In genomic region chr7:4718071-4718470, GRCh38 we compare ENCODE assay signal across 26 cellular contexts.
"Had no signal": no experiment of that assay in that cellular context is flagged by ENCODE, and none has a peak within 500 bp of the region (broad histone marks: within the 10 kb centered on the region; RNA-seq: fewer than 3 reads in every experiment).

No MANE protein-coding gene starts in this region.

- ATAC-seq: activated CD4-positive, CD25-positive, alpha-beta regulatory T cell treated with anti-CD3 and anti-CD28 coated beads, Interleukin-2, amount 50 U/mL, for 24 hours; left lobe of liver; lower lobe of right lung; right cardiac atrium; T-cell had no signal

- H3K27ac Mint-ChIP-seq: activated CD4-positive, alpha-beta memory T cell treated with anti-CD3 and anti-CD28 coated beads, Interleukin-2, amount 10 ng/mL, durations not matched to agents 7 days and 5 days; activated CD4-positive, alpha-beta T cell treated with anti-CD3 and anti-CD28 coated beads, Interleukin-2, amount 10 ng/mL, durations not matched to agents 24 days and 14 days; activated naive CD4-positive, alpha-beta T cell treated with anti-CD3 and anti-CD28 coated beads, Interleukin-2, amount 50 U/mL, for 24 hours; activated T-helper 1 cell treated with anti-CD3 and anti-CD28 coated beads, Interleukin-12 subunit alpha, Interleukin-12 subunit beta, Interleukin-2, Interleukin-4 antibody, amounts not matched to agents 30 ng/mL and 10 ng/mL and 1 ng/mL, durations not matched to agents 14 hours and 24 hours and 36 hours; dendritic cell treated with granulocyte-macrophage colony-stimulating factor and Interleukin-4, amounts not matched to agents 40 ng/mL and 50 ng/mL, for 4 days; stimulated activated naive CD8-positive, alpha-beta T cell treated with anti-CD3 and anti-CD28 coated beads, Interleukin-15, Interleukin-2, amounts not matched to agents 100 ng/mL and 50 ng/mL, for 24 hours; T-cell; T-helper 2 cell treated with Interferon-gamma antibody and Interleukin-4, amounts not matched to agents 5 μg/mL and 100 μg/mL, for 36 hours had no signal

- H3K4me3 Mint-ChIP-seq: activated CD4-positive, alpha-beta memory T cell treated with anti-CD3 and anti-CD28 coated beads, Interleukin-2, amount 10 ng/mL, durations not matched to agents 7 days and 5 days; activated CD4-positive, alpha-beta T cell treated with anti-CD3 and anti-CD28 coated beads, Interleukin-2, amount 10 ng/mL, durations not matched to agents 24 days and 14 days; activated naive CD4-positive, alpha-beta T cell treated with anti-CD3 and anti-CD28 coated beads, Interleukin-2, amount 50 U/mL, for 24 hours; activated T-helper 1 cell treated with anti-CD3 and anti-CD28 coated beads, Interleukin-12 subunit alpha, Interleukin-12 subunit beta, Interleukin-2, Interleukin-4 antibody, amounts not matched to agents 30 ng/mL and 10 ng/mL and 1 ng/mL, durations not matched to agents 14 hours and 24 hours and 36 hours; dendritic cell treated with granulocyte-macrophage colony-stimulating factor and Interleukin-4, amounts not matched to agents 40 ng/mL and 50 ng/mL, for 4 days; immature natural killer cell; naive B cell; stimulated activated naive CD8-positive, alpha-beta T cell treated with anti-CD3 and anti-CD28 coated beads, Interleukin-15, Interleukin-2, amounts not matched to agents 100 ng/mL and 50 ng/mL, for 24 hours; T-helper 2 cell treated with Interferon-gamma antibody and Interleukin-4, amounts not matched to agents 5 μg/mL and 100 μg/mL, for 36 hours had no signal

- H3K36me3 Mint-ChIP-seq: immature natural killer cell, naive B cell had no signal

- H3K9me3 ChIP-seq: esophagus muscularis mucosa, lower lobe of right lung, pancreas, transverse colon, vagina had no signal

- H3K9me3 Mint-ChIP-seq: activated CD4-positive, alpha-beta memory T cell treated with anti-CD3 and anti-CD28 coated beads, Interleukin-2, amount 10 ng/mL, durations not matched to agents 7 days and 5 days; activated CD4-positive, alpha-beta T cell treated with anti-CD3 and anti-CD28 coated beads, Interleukin-2, amount 10 ng/mL, durations not matched to agents 24 days and 14 days; activated naive CD4-positive, alpha-beta T cell treated with anti-CD3 and anti-CD28 coated beads, Interleukin-2, amount 50 U/mL, for 24 hours; activated T-helper 1 cell treated with anti-CD3 and anti-CD28 coated beads, Interleukin-12 subunit alpha, Interleukin-12 subunit beta, Interleukin-2, Interleukin-4 antibody, amounts not matched to agents 30 ng/mL and 10 ng/mL and 1 ng/mL, durations not matched to agents 14 hours and 24 hours and 36 hours; dendritic cell treated with granulocyte-macrophage colony-stimulating factor and Interleukin-4, amounts not matched to agents 40 ng/mL and 50 ng/mL, for 4 days; immature natural killer cell; naive B cell; stimulated activated naive CD8-positive, alpha-beta T cell treated with anti-CD3 and anti-CD28 coated beads, Interleukin-15, Interleukin-2, amounts not matched to agents 100 ng/mL and 50 ng/mL, for 24 hours; T-cell; T-helper 2 cell treated with Interferon-gamma antibody and Interleukin-4, amounts not matched to agents 5 μg/mL and 100 μg/mL, for 36 hours had no signal

- DNase-seq: activated CD4-positive, alpha-beta memory T cell treated with anti-CD3 and anti-CD28 coated beads, Interleukin-2, amount 10 ng/mL, durations not matched to agents 7 days and 5 days; activated CD4-positive, alpha-beta T cell treated with anti-CD3 and anti-CD28 coated beads, Interleukin-2, amount 10 ng/mL, durations not matched to agents 24 days and 14 days; activated gamma-delta T cell treated with Interleukin-2 at 50 U/mL for 16 hours; amniotic stem cell; cerebellar nuclear complex; effector CD8-positive, alpha-beta T cell; glutamatergic neuron; immature natural killer cell; lower lobe of right lung; naive B cell; pancreas; stimulated activated CD4-positive, alpha-beta T cell treated with anti-CD3 and anti-CD28 coated beads, Interleukin-4, amount 100 ng/mL, for 24 hours; T-cell; transverse colon had no signal

- H3K27ac ChIP-seq: esophagus muscularis mucosa, hepatocyte, lower lobe of right lung, pancreas, transverse colon, vagina, VCaP had no signal

- H3K27me3 Mint-ChIP-seq: activated CD4-positive, alpha-beta memory T cell treated with anti-CD3 and anti-CD28 coated beads, Interleukin-2, amount 10 ng/mL, durations not matched to agents 7 days and 5 days; activated CD4-positive, alpha-beta T cell treated with anti-CD3 and anti-CD28 coated beads, Interleukin-2, amount 10 ng/mL, durations not matched to agents 24 days and 14 days; activated naive CD4-positive, alpha-beta T cell treated with anti-CD3 and anti-CD28 coated beads, Interleukin-2, amount 50 U/mL, for 24 hours; dendritic cell treated with granulocyte-macrophage colony-stimulating factor and Interleukin-4, amounts not matched to agents 40 ng/mL and 50 ng/mL, for 4 days; naive B cell; stimulated activated naive CD8-positive, alpha-beta T cell treated with anti-CD3 and anti-CD28 coated beads, Interleukin-15, Interleukin-2, amounts not matched to agents 100 ng/mL and 50 ng/mL, for 24 hours; T-cell had no signal

- H3K27me3 ChIP-seq: esophagus muscularis mucosa, hepatocyte, pancreas, transverse colon, vagina had no signal
